ENCODE assay signal across 16 cellular contexts in genomic region chr5:9431151-9431495, GRCh38.
A peak's percentile ranks its signal among the peaks of the same experiment; 100 is the strongest.
DNase-seq lines count a peak whose midpoint lies in the region; ATAC-seq and TF ChIP-seq lines count a peak whose summit lies in the region.
"Had no signal": no experiment of that assay in that cellular context is flagged by ENCODE, and none has a peak within 500 bp of the region (broad histone marks: within the 10 kb centered on the region; RNA-seq: fewer than 3 reads in every experiment).

No MANE protein-coding gene starts in this region.

- H3K27ac ChIP-seq in HEK293 (ENCODE audit: extremely low read depth, low read depth, low read length), result peak overlapping the region; percentile 87
- peak overlapping the region in 3 of 4 donors; percentile 15 to 33 (median 32) for H3K27ac ChIP-seq in body of pancreas
- peak overlapping the region in 1 of 4 donors; percentile 31 for H3K27ac ChIP-seq in gastrocnemius medialis

- ATAC-seq in body of pancreas, result no peak
- peak; percentile 50 for ATAC-seq in left ventricle myocardium superior
- ATAC-seq in sciatic nerve, result peak; percentile 30
- ATAC-seq in gastrocnemius medialis, result no peak
- ATAC-seq: naive thymus-derived CD8-positive, alpha-beta T cell had no signal

- CTCF ChIA-PET in HEK293 (lab: Yijun Ruan, JAX), result interaction anchor here (0.6 to 1.6 kb wide), 5 partner anchors 12 to 419 kb away, joined by 3 to 4 read pairs (median 4); no protein-coding TSS in a partner anchor

- intact Hi-C loops in body of pancreas (cut with DNase I), result no loop called here
- intact Hi-C loops in left ventricle myocardium superior (cut with micrococcal nuclease), result no loop called here
- intact Hi-C loops in sciatic nerve (cut with DNase I), result no loop called here
- intact Hi-C loops in gastrocnemius medialis (cut with DNase I; ENCODE audit: low total_unique reads), result no loop called here

- H3K27me3 ChIP-seq in body of pancreas (no peaks in the 10 kb centered on the region), gastrocnemius medialis (no peaks in the 10 kb centered on the region)

- no peak for TF ChIP-seq POLR2A in body of pancreas (IDR thresholded peaks at IDR 0.05)
- no peak for TF ChIP-seq POLR2A in gastrocnemius medialis (IDR thresholded peaks at IDR 0.05)

- H3K4me3 ChIP-seq in HEK293 (ENCODE audit: low read depth, low read length), result no peak overlapping the region
- H3K4me3 ChIP-seq in body of pancreas, result no peak overlapping the region
- no peak overlapping the region for H3K4me3 ChIP-seq in gastrocnemius medialis

- H3K4me1 ChIP-seq in HEK293 (ENCODE audit: control insufficient read depth, insufficient read depth, low read length) (peaks cover 25% of the 10 kb centered on the region), body of pancreas (peaks cover 14% of the 10 kb centered on the region), gastrocnemius medialis (no peaks in the 10 kb centered on the region)

- POLR2A ChIA-PET in HEK293 (lab: Yijun Ruan, JAX), result no interaction called here

- H3K36me3 ChIP-seq in HEK293 (ENCODE audit: control insufficient read depth in 2 of 2, insufficient read depth in 1 of 2, low read length in 2 of 2) (no peaks in the 10 kb centered on the region), body of pancreas (replicated peaks in 1 of 2; ENCODE audit: insufficient read depth in 1 of 2, low read depth in 2 of 2) (no peaks in the 10 kb centered on the region), gastrocnemius medialis (no peaks in the 10 kb centered on the region)

- TF ChIP-seq CTCF in HEK293 (tag by site-specific recombination; IDR thresholded peaks at IDR 0.05), result no peak
- no peak for TF ChIP-seq CTCF in body of pancreas (IDR thresholded peaks at IDR 0.05)
- no peak for TF ChIP-seq CTCF in gastrocnemius medialis (IDR thresholded peaks at IDR 0.05 in 4 of 5, conservative IDR thresholded peaks at IDR 0.05 in 1 of 5)

- in situ Hi-C loops in gastrocnemius medialis (cut with MboI; ENCODE audit: low sequenced_read_pairs in 4 of 4), result no loop called here

- DNase-seq in body of pancreas, result no peak
- DNase-seq in left ventricle myocardium superior, result no peak
- DNase-seq in sciatic nerve (ENCODE audit: low spot score), result no peak
- DNase-seq in NCI-H1694 (lab: John Stamatoyannopoulos, UW), result no peak
- no peak for DNase-seq in NCI-H526 treated with DMSO at 0.1 percent for 48 hours (lab: John Stamatoyannopoulos, UW)
- DNase-seq in SHP77 (lab: John Stamatoyannopoulos, UW), result no peak
- DNase-seq in gastrocnemius medialis, result no peak
- DNase-seq: activated CD4-positive, CD25-positive, alpha-beta regulatory T cell treated with anti-CD3 and anti-CD28 coated beads, Interleukin-2, amount 50 U/mL, for 72 hours; activated naive CD4-positive, alpha-beta T cell treated with Interleukin-2 at 50 U/mL for 16 hours; activated T-cell treated with anti-CD3 and anti-CD28 coated beads, Interleukin-2, amount 50 U/mL, for 48 hours; amniotic stem cell; effector CD4-positive, alpha-beta T cell; naive thymus-derived CD8-positive, alpha-beta T cell; NCI-H1417; NCI-H510A treated with DMSO at 0.1 percent for 48 hours had no signal

- no peaks in the 10 kb centered on the region for H3K9me3 ChIP-seq in HEK293 (ENCODE audit: control insufficient read depth, insufficient read depth, low read depth, low read length)
- no peaks in the 10 kb centered on the region for H3K9me3 ChIP-seq in body of pancreas
- H3K9me3 ChIP-seq in gastrocnemius medialis, result no peaks in the 10 kb centered on the region

TF ChIP-seq in HEK293, 187 proteins besides CTCF, POLR2A, EP300 and RAD21:
- TF ChIP-seq ZNF639 (tag by site-specific recombination; IDR thresholded peaks at IDR 0.05), result no peak
- TF ChIP-seq HOXD13 (CRISPR knock-in tag; IDR thresholded peaks at IDR 0.05; ENCODE audit: borderline replicate concordance), result no peak
- no peak for TF ChIP-seq ZSCAN18 (tag by site-specific recombination; IDR thresholded peaks at IDR 0.05)
- TF ChIP-seq ZNF621 (tag by site-specific recombination; IDR thresholded peaks at IDR 0.05), result no peak
- no peak for TF ChIP-seq ZNF155 (tag by site-specific recombination; IDR thresholded peaks at IDR 0.05)
- TF ChIP-seq ZNF529 (tag by site-specific recombination; IDR thresholded peaks at IDR 0.05; ENCODE audit: insufficient replicate concordance), result no peak
- TF ChIP-seq ZNF792 (tag by site-specific recombination; IDR thresholded peaks at IDR 0.05), result no peak
- no peak for TF ChIP-seq ZNF626 (tag by site-specific recombination; IDR thresholded peaks at IDR 0.05)
- no peak for TF ChIP-seq ZNF366 (tag by site-specific recombination; conservative IDR thresholded peaks at IDR 0.05)
- TF ChIP-seq ZNF140 (tag by site-specific recombination; IDR thresholded peaks at IDR 0.05), result no peak
- no peak for TF ChIP-seq ZNF670 (tag by site-specific recombination; IDR thresholded peaks at IDR 0.05; ENCODE audit: low read depth)
- no peak for TF ChIP-seq ZBTB26 (tag by site-specific recombination; optimal IDR thresholded peaks at IDR 0.05)
- no peak for TF ChIP-seq ZNF221 (tag by site-specific recombination; IDR thresholded peaks at IDR 0.05; ENCODE audit: borderline replicate concordance)
- TF ChIP-seq AEBP2 (tag by site-specific recombination; IDR thresholded peaks at IDR 0.05; ENCODE audit: borderline replicate concordance), result no peak
- TF ChIP-seq ZNF169 (tag by site-specific recombination; IDR thresholded peaks at IDR 0.05), result no peak
- no peak for TF ChIP-seq ZNF394 (tag by site-specific recombination; IDR thresholded peaks at IDR 0.05; ENCODE audit: borderline replicate concordance)
- TF ChIP-seq ZNF843 (tag by site-specific recombination; IDR thresholded peaks at IDR 0.05), result no peak

Comparison
In these comparisons a context has a peak if more than half of its experiments do, and no peak if none do; other contexts are left out.
1. ATAC-seq: peak in left ventricle myocardium superior (single experiment) and sciatic nerve (single experiment); none in body of pancreas (single experiment) and gastrocnemius medialis (0 of 2).